In genomic region chr2:143787674-143788073, GRCh38 we compare ENCODE assay signal across 19 cellular contexts.
A peak's percentile ranks its signal among the peaks of the same experiment; 100 is the strongest.
DNase-seq lines count a peak whose midpoint lies in the region; ATAC-seq, FAIRE-seq and TF ChIP-seq lines count a peak whose summit lies in the region.
"Had no signal": no experiment of that assay in that cellular context is flagged by ENCODE, and none has a peak within 500 bp of the region (broad histone marks: within the 10 kb centered on the region; RNA-seq: fewer than 3 reads in every experiment).

No MANE protein-coding gene starts in this region.

- no peak overlapping the region for H3K4me3 ChIP-seq in vagina
- H3K4me3 ChIP-seq: GM23338, SK-N-MC had no signal

- no peak overlapping the region for H3K27ac Mint-ChIP-seq in progenitor cell of endocrine pancreas
- H3K27ac Mint-ChIP-seq: CD8-positive, alpha-beta memory T cell; GM23338 had no signal

- ATAC-seq in HG03432 (IDR thresholded peaks at IDR 0.05; ENCODE audit: unreplicated experiment) = peak; percentile 77
- ATAC-seq in foreskin keratinocyte = peak; percentile 57
- ATAC-seq in GM18520 (IDR thresholded peaks at IDR 0.05; ENCODE audit: unreplicated experiment) = no peak
- ATAC-seq: GM23338 had no signal

- FAIRE-seq in GM19239 (lab: Jason Lieb, UNC) = peak; percentile 8
- FAIRE-seq: D721Med had no signal

- DNase-seq in GM19239 (ENCODE audit: insufficient read length, low spot score) = no peak
- peak; percentile 60 for DNase-seq in NCI-H2171 (lab: John Stamatoyannopoulos, UW)
- peak; percentile 31 to 77 for DNase-seq in foreskin keratinocyte
- DNase-seq in vagina (ENCODE audit: extremely low spot score in 2 of 2) = no peak
- no peak for DNase-seq in progenitor cell of endocrine pancreas (ENCODE audit: low spot score, unreplicated experiment)
- DNase-seq: C1 segment of cervical spinal cord; CD8-positive, alpha-beta memory T cell; DMS79; HCEC 1CT; NCI-H1092 treated with DMSO at 0.1 percent for 48 hours; NCI-H1694 treated with DMSO at 0.1 percent for 48 hours; NCI-H748 treated with DMSO at 0.1 percent for 48 hours; NK-92 treated with Interleukin-12 subunit alpha and Interleukin-12 subunit beta, amount 100 ng/mL, for 24 hours; SHP77 had no signal

- no peaks in the 10 kb centered on the region for H3K9me3 Mint-ChIP-seq in progenitor cell of endocrine pancreas (ENCODE audit: low read depth)
- H3K9me3 Mint-ChIP-seq: CD8-positive, alpha-beta memory T cell; GM23338 had no signal

- no peaks in the 10 kb centered on the region for H3K9me3 ChIP-seq in vagina

- no peaks in the 10 kb centered on the region for H3K36me3 ChIP-seq in vagina

- H3K27ac ChIP-seq in foreskin keratinocyte (no peak overlapping the region), vagina (no peak overlapping the region)
- H3K27ac ChIP-seq: SK-N-MC had no signal

- H3K4me1 ChIP-seq in foreskin keratinocyte (no peaks in the 10 kb centered on the region), vagina (no peaks in the 10 kb centered on the region)

- TF ChIP-seq CTCF in foreskin keratinocyte (conservative IDR thresholded peaks at IDR 0.05) = no peak
- TF ChIP-seq CTCF in vagina (IDR thresholded peaks at IDR 0.05) = no peak
- TF ChIP-seq CTCF in progenitor cell of endocrine pancreas (IDR thresholded peaks at IDR 0.05; ENCODE audit: unreplicated experiment) = no peak

- TF ChIP-seq POLR2A in vagina (IDR thresholded peaks at IDR 0.05) = no peak

- H3K4me1 Mint-ChIP-seq in progenitor cell of endocrine pancreas (ENCODE audit: low read depth) = peaks cover 5% of the 10 kb centered on the region
- H3K4me1 Mint-ChIP-seq: CD8-positive, alpha-beta memory T cell had no signal

- no peaks in the 10 kb centered on the region for H3K27me3 ChIP-seq in foreskin keratinocyte
- H3K27me3 ChIP-seq in vagina = no peaks in the 10 kb centered on the region

- H3K27me3 Mint-ChIP-seq in progenitor cell of endocrine pancreas = peaks cover 69% of the 10 kb centered on the region

- H3K4me3 Mint-ChIP-seq in progenitor cell of endocrine pancreas (ENCODE audit: low read depth) = no peak overlapping the region
- H3K4me3 Mint-ChIP-seq: CD8-positive, alpha-beta memory T cell; GM23338 had no signal

- intact Hi-C loops in vagina (cut with DNase I) = no loop called here

- H3K36me3 Mint-ChIP-seq in progenitor cell of endocrine pancreas (ENCODE audit: insufficient read depth) = no peaks in the 10 kb centered on the region
- H3K36me3 Mint-ChIP-seq: CD8-positive, alpha-beta memory T cell had no signal

Comparison
In these comparisons a context has a peak if more than half of its experiments do, and no peak if none do; other contexts are left out.
1. DNase-seq: peak in NCI-H2171 (single experiment) and foreskin keratinocyte (2 of 2); none in GM19239 (single experiment), vagina (0 of 2) and progenitor cell of endocrine pancreas (single experiment).